9 cellular contexts compared by ENCODE assay signal in genomic region chr12:111410229-111411186, GRCh38. TPM values are rescaled to one million over a fixed set of nuclear protein-coding genes. Genes with fewer than 3 reads are reported as not detected.
DNase-seq lines count a peak whose midpoint lies in the region; ATAC-seq and TF ChIP-seq lines count a peak whose summit lies in the region.
"Had no signal": no experiment of that assay in that cellular context is flagged by ENCODE, and none has a peak within 500 bp of the region (broad histone marks: within the 10 kb centered on the region; RNA-seq: fewer than 3 reads in every experiment).

No MANE protein-coding gene starts in this region.

- H3K27me3 ChIP-seq in thyroid gland = no peaks in the 10 kb centered on the region

- H3K27me3 Mint-ChIP-seq in activated CD4-positive, alpha-beta memory T cell treated with anti-CD3 and anti-CD28 coated beads for 36 hours = no peaks in the 10 kb centered on the region
- no peaks in the 10 kb centered on the region for H3K27me3 Mint-ChIP-seq in activated CD4-positive, alpha-beta memory T cell treated with anti-CD3 and anti-CD28 coated beads, Interleukin-2, amount 10 ng/mL, durations not matched to agents 7 days and 5 days
- H3K27me3 Mint-ChIP-seq in activated naive CD8-positive, alpha-beta T cell treated with anti-CD3 and anti-CD28 coated beads, Interleukin-2, amount 10 ng/mL, durations not matched to agents 7 days and 5 days = no peaks in the 10 kb centered on the region
- peaks cover 19% of the 10 kb centered on the region for H3K27me3 Mint-ChIP-seq in type B pancreatic cell

- H3K4me3 ChIP-seq in thyroid gland (replicated peaks in 1 of 3) = no peak overlapping the region

- POLR2A ChIA-PET in activated CD4-positive, alpha-beta memory T cell treated with anti-CD3 and anti-CD28 coated beads for 36 hours (lab: Charles Lee) = interaction anchor here (1.8 to 7.7 kb wide), 2 partner anchors 34 to 41 kb away, joined by 6 to 91 read pairs; no protein-coding TSS in a partner anchor
- POLR2A ChIA-PET in activated CD4-positive, alpha-beta memory T cell treated with anti-CD3 and anti-CD28 coated beads, Interleukin-2, amount 10 ng/mL, durations not matched to agents 7 days and 5 days (lab: Charles Lee) = interaction anchor here (11.9 to 16.8 kb wide), 2 partner anchors 19 to 37 kb away, joined by 237 to 257 read pairs; no protein-coding TSS in a partner anchor
- POLR2A ChIA-PET in activated naive CD8-positive, alpha-beta T cell treated with anti-CD3 and anti-CD28 coated beads, Interleukin-2, amount 10 ng/mL, durations not matched to agents 7 days and 5 days (lab: Charles Lee) = interaction anchor here (0.6 to 11.5 kb wide), 6 partner anchors 12 to 269 kb away, joined by 7 to 150 read pairs (median 32); no protein-coding TSS in a partner anchor

- no peaks in the 10 kb centered on the region for H3K9me3 Mint-ChIP-seq in activated CD4-positive, alpha-beta memory T cell treated with anti-CD3 and anti-CD28 coated beads for 36 hours
- H3K9me3 Mint-ChIP-seq in activated CD4-positive, alpha-beta memory T cell treated with anti-CD3 and anti-CD28 coated beads, Interleukin-2, amount 10 ng/mL, durations not matched to agents 7 days and 5 days = no peaks in the 10 kb centered on the region
- H3K9me3 Mint-ChIP-seq in activated naive CD8-positive, alpha-beta T cell treated with anti-CD3 and anti-CD28 coated beads, Interleukin-2, amount 10 ng/mL, durations not matched to agents 7 days and 5 days = no peaks in the 10 kb centered on the region
- H3K9me3 Mint-ChIP-seq in type B pancreatic cell = no peaks in the 10 kb centered on the region

- H3K36me3 ChIP-seq in thyroid gland = no peaks in the 10 kb centered on the region

- DNase-seq in activated CD4-positive, alpha-beta memory T cell treated with anti-CD3 and anti-CD28 coated beads for 36 hours = no peak
- DNase-seq in activated CD4-positive, alpha-beta memory T cell treated with anti-CD3 and anti-CD28 coated beads, Interleukin-2, amount 10 ng/mL, durations not matched to agents 7 days and 5 days = no peak
- DNase-seq in activated naive CD8-positive, alpha-beta T cell treated with anti-CD3 and anti-CD28 coated beads, Interleukin-2, amount 10 ng/mL, durations not matched to agents 7 days and 5 days = no peak
- DNase-seq in left kidney (ENCODE audit: low read depth, low spot score) (peak; percentile 22), thyroid gland (no peak), type B pancreatic cell (ENCODE audit: extremely low spot score, unreplicated experiment) (no peak)
- DNase-seq: stimulated activated CD4-positive, alpha-beta T cell treated with anti-CD3 and anti-CD28 coated beads, Interleukin-12 subunit alpha, Interleukin-12 subunit beta, amount 100 ng/mL, for 4 hours had no signal

- H3K4me1 ChIP-seq in thyroid gland = peaks cover 32 to 72% of the 10 kb centered on the region in 2 donors

- no peak for TF ChIP-seq POLR2A in thyroid gland (IDR thresholded peaks at IDR 0.05)

- H3K27ac ChIP-seq in thyroid gland = peak overlapping the region; percentile 45 to 81 (median 77)

- peaks cover 76% of the 10 kb centered on the region for H3K4me1 Mint-ChIP-seq in activated CD4-positive, alpha-beta memory T cell treated with anti-CD3 and anti-CD28 coated beads for 36 hours (ENCODE audit: low read depth)
- H3K4me1 Mint-ChIP-seq in activated CD4-positive, alpha-beta memory T cell treated with anti-CD3 and anti-CD28 coated beads, Interleukin-2, amount 10 ng/mL, durations not matched to agents 7 days and 5 days = peaks cover 71% of the 10 kb centered on the region
- H3K4me1 Mint-ChIP-seq in activated naive CD8-positive, alpha-beta T cell treated with anti-CD3 and anti-CD28 coated beads, Interleukin-2, amount 10 ng/mL, durations not matched to agents 7 days and 5 days = peaks cover 61% of the 10 kb centered on the region
- peaks cover 28% of the 10 kb centered on the region for H3K4me1 Mint-ChIP-seq in type B pancreatic cell (ENCODE audit: unreplicated experiment)

- CTCF ChIA-PET in activated CD4-positive, alpha-beta memory T cell treated with anti-CD3 and anti-CD28 coated beads for 36 hours (lab: Charles Lee) = interaction anchor here (1.7 to 25.7 kb wide), 3 partner anchors 14 to 37 kb away, joined by 4 to 1161 read pairs (median 58); no protein-coding TSS in a partner anchor
- CTCF ChIA-PET in activated CD4-positive, alpha-beta memory T cell treated with anti-CD3 and anti-CD28 coated beads, Interleukin-2, amount 10 ng/mL, durations not matched to agents 7 days and 5 days (lab: Charles Lee) = interaction anchor here (1.0 to 4.3 kb wide), 3 partner anchors 20 to 41 kb away, joined by 4 to 20 read pairs (median 12); no protein-coding TSS in a partner anchor

- no peaks in the 10 kb centered on the region for H3K9me3 ChIP-seq in thyroid gland

- WGBS in thyroid gland, 2 donors = 76 to 79% methylated on average over 14 to 16 of the region's 16 CpGs

- ATAC-seq in activated naive CD8-positive, alpha-beta T cell treated with anti-CD3 and anti-CD28 coated beads, Interleukin-2, amount 10 ng/mL, durations not matched to agents 7 days and 5 days (ENCODE audit: low read depth) = no peak
- ATAC-seq in HG02798 (IDR thresholded peaks at IDR 0.05; ENCODE audit: poor library complexity, unreplicated experiment) = no peak
- ATAC-seq in HG03139 (IDR thresholded peaks at IDR 0.05; ENCODE audit: unreplicated experiment) = no peak

- intact Hi-C loops in activated CD4-positive, alpha-beta memory T cell treated with anti-CD3 and anti-CD28 coated beads for 36 hours (cut with micrococcal nuclease) = no loop called here
- intact Hi-C loops in thyroid gland (cut with DNase I) = no loop called here

- peak overlapping the region; percentile 79 for H3K27ac Mint-ChIP-seq in activated CD4-positive, alpha-beta memory T cell treated with anti-CD3 and anti-CD28 coated beads for 36 hours
- no peak overlapping the region for H3K27ac Mint-ChIP-seq in activated CD4-positive, alpha-beta memory T cell treated with anti-CD3 and anti-CD28 coated beads, Interleukin-2, amount 10 ng/mL, durations not matched to agents 7 days and 5 days
- H3K27ac Mint-ChIP-seq in activated naive CD8-positive, alpha-beta T cell treated with anti-CD3 and anti-CD28 coated beads, Interleukin-2, amount 10 ng/mL, durations not matched to agents 7 days and 5 days = peak overlapping the region; percentile 91
- H3K27ac Mint-ChIP-seq in type B pancreatic cell = no peak overlapping the region

- TF ChIP-seq CTCF in thyroid gland (IDR thresholded peaks at IDR 0.05) = no peak
- no peak for TF ChIP-seq CTCF in type B pancreatic cell (conservative IDR thresholded peaks at IDR 0.05)

- peaks cover 22% of the 10 kb centered on the region for H3K36me3 Mint-ChIP-seq in activated CD4-positive, alpha-beta memory T cell treated with anti-CD3 and anti-CD28 coated beads for 36 hours
- peaks cover 12% of the 10 kb centered on the region for H3K36me3 Mint-ChIP-seq in activated CD4-positive, alpha-beta memory T cell treated with anti-CD3 and anti-CD28 coated beads, Interleukin-2, amount 10 ng/mL, durations not matched to agents 7 days and 5 days (ENCODE audit: low read depth)
- peaks cover 12% of the 10 kb centered on the region for H3K36me3 Mint-ChIP-seq in activated naive CD8-positive, alpha-beta T cell treated with anti-CD3 and anti-CD28 coated beads, Interleukin-2, amount 10 ng/mL, durations not matched to agents 7 days and 5 days
- H3K36me3 Mint-ChIP-seq in type B pancreatic cell = no peaks in the 10 kb centered on the region

- H3K4me3 Mint-ChIP-seq in activated CD4-positive, alpha-beta memory T cell treated with anti-CD3 and anti-CD28 coated beads for 36 hours = peak overlapping the region; percentile 32
- no peak overlapping the region for H3K4me3 Mint-ChIP-seq in activated CD4-positive, alpha-beta memory T cell treated with anti-CD3 and anti-CD28 coated beads, Interleukin-2, amount 10 ng/mL, durations not matched to agents 7 days and 5 days
- peak overlapping the region; percentile 97 for H3K4me3 Mint-ChIP-seq in activated naive CD8-positive, alpha-beta T cell treated with anti-CD3 and anti-CD28 coated beads, Interleukin-2, amount 10 ng/mL, durations not matched to agents 7 days and 5 days
- no peak overlapping the region for H3K4me3 Mint-ChIP-seq in type B pancreatic cell

RNA-seq across cellular contexts. Expression of gene SH2B3, which starts 4.8 kb away (rescaled TPM):
- total RNA-seq in activated CD4-positive, alpha-beta memory T cell treated with anti-CD3 and anti-CD28 coated beads for 36 hours = 10 to 100 TPM; 32.6 to 34.2 TPM
- total RNA-seq in activated CD4-positive, alpha-beta memory T cell treated with anti-CD3 and anti-CD28 coated beads, Interleukin-2, amount 10 ng/mL, durations not matched to agents 7 days and 5 days = 10 to 100 TPM; 18.8 to 20.2 TPM
- 10 to 100 TPM; 40.7 to 44.5 TPM for total RNA-seq in activated naive CD8-positive, alpha-beta T cell treated with anti-CD3 and anti-CD28 coated beads, Interleukin-2, amount 10 ng/mL, durations not matched to agents 7 days and 5 days
- total RNA-seq in thyroid gland = 10 to 100 TPM; 14.1 to 36.5 (median 25.6) TPM
- total RNA-seq in type B pancreatic cell (ENCODE audit: low replicate concordance) = 2.4 and 5.2 TPM in 2 replicates

RNA-seq across cellular contexts. Expression of gene PHETA1, which starts 41.6 kb away (rescaled TPM):
- 1 to 10 TPM; 1.4 to 2.2 TPM for total RNA-seq in activated CD4-positive, alpha-beta memory T cell treated with anti-CD3 and anti-CD28 coated beads for 36 hours
- under 1 TPM; 0.93 to 0.98 TPM for total RNA-seq in activated CD4-positive, alpha-beta memory T cell treated with anti-CD3 and anti-CD28 coated beads, Interleukin-2, amount 10 ng/mL, durations not matched to agents 7 days and 5 days
- 1 to 10 TPM; 2.9 to 3.8 TPM for total RNA-seq in activated naive CD8-positive, alpha-beta T cell treated with anti-CD3 and anti-CD28 coated beads, Interleukin-2, amount 10 ng/mL, durations not matched to agents 7 days and 5 days
- 10 to 100 TPM in 2 of 4 donors, 1 to 10 TPM in 2; 8.1 to 23.5 (median 15.3) TPM for total RNA-seq in thyroid gland
- total RNA-seq in type B pancreatic cell (ENCODE audit: low replicate concordance) = 25.5 and 27.4 TPM in 2 replicates

Comparison
In these comparisons a context has a peak if more than half of its experiments do, and no peak if none do; other contexts are left out.
1. H3K27ac Mint-ChIP-seq: peak in activated CD4-positive, alpha-beta memory T cell treated with anti-CD3 and anti-CD28 coated beads for 36 hours (single experiment) and activated naive CD8-positive, alpha-beta T cell treated with anti-CD3 and anti-CD28 coated beads, Interleukin-2, amount 10 ng/mL, durations not matched to agents 7 days and 5 days (single experiment); none in activated CD4-positive, alpha-beta memory T cell treated with anti-CD3 and anti-CD28 coated beads, Interleukin-2, amount 10 ng/mL, durations not matched to agents 7 days and 5 days (single experiment) and type B pancreatic cell (single experiment).
2. H3K4me3 Mint-ChIP-seq: peak in activated CD4-positive, alpha-beta memory T cell treated with anti-CD3 and anti-CD28 coated beads for 36 hours (single experiment) and activated naive CD8-positive, alpha-beta T cell treated with anti-CD3 and anti-CD28 coated beads, Interleukin-2, amount 10 ng/mL, durations not matched to agents 7 days and 5 days (single experiment); none in activated CD4-positive, alpha-beta memory T cell treated with anti-CD3 and anti-CD28 coated beads, Interleukin-2, amount 10 ng/mL, durations not matched to agents 7 days and 5 days (single experiment) and type B pancreatic cell (single experiment).